ENCODE assay signal across 15 cellular contexts in genomic region chr5:39138892-39139291, GRCh38.
DNase-seq lines count a peak whose midpoint lies in the region; ATAC-seq, FAIRE-seq and TF ChIP-seq lines count a peak whose summit lies in the region.
"Had no signal": no experiment of that assay in that cellular context is flagged by ENCODE, and none has a peak within 500 bp of the region (broad histone marks: within the 10 kb centered on the region; RNA-seq: fewer than 3 reads in every experiment).

No MANE protein-coding gene starts in this region.

- H3K27me3 ChIP-seq in K562 (ENCODE audit: control insufficient read depth in 2 of 2, insufficient read depth in 2 of 2, low read length in 2 of 2) (no peaks in the 10 kb centered on the region), esophagus muscularis mucosa (no peaks in the 10 kb centered on the region), tibial artery (no peaks in the 10 kb centered on the region)
- H3K27me3 ChIP-seq in naive thymus-derived CD4-positive, alpha-beta T cell (ENCODE audit: control insufficient read depth in 2 of 2, insufficient read depth in 2 of 2, low read length in 2 of 2) = no peaks in the 10 kb centered on the region
- H3K27me3 ChIP-seq: testis had no signal

- H3K4me3 Mint-ChIP-seq in naive thymus-derived CD4-positive, alpha-beta T cell = no peak overlapping the region
- H3K4me3 Mint-ChIP-seq: natural killer cell had no signal

- no peak for TF ChIP-seq RAD21 in K562 (CRISPR knock-in tag; conservative IDR thresholded peaks at IDR 0.05 in 1 of 2, IDR thresholded peaks at IDR 0.05 in 1 of 2)

- no peak overlapping the region for H3K4me3 ChIP-seq in AG10803 (ENCODE audit: low read length)
- H3K4me3 ChIP-seq in K562 = no peak overlapping the region
- H3K4me3 ChIP-seq in naive thymus-derived CD4-positive, alpha-beta T cell (ENCODE audit: low read length) = no peak overlapping the region
- H3K4me3 ChIP-seq in esophagus muscularis mucosa = no peak overlapping the region
- H3K4me3 ChIP-seq in tibial artery = no peak overlapping the region
- H3K4me3 ChIP-seq: HAP-1, testis had no signal

- 68% methylated on average over 2 of the region's 2 CpGs for WGBS in K562 (ENCODE audit: insufficient coverage, low coverage, missing lambda C conversion rate)
- 64% methylated on average over 2 of the region's 2 CpGs for WGBS in esophagus muscularis mucosa

- no peaks in the 10 kb centered on the region for H4K20me1 ChIP-seq in K562 (replicated peaks; ENCODE audit: control insufficient read depth, insufficient read depth, low read length)

- TF ChIP-seq CTCF in AG10803 (conservative IDR thresholded peaks at IDR 0.05; ENCODE audit: low read length) (no peak), K562 (IDR thresholded peaks at IDR 0.05 in 2 of 3, conservative IDR thresholded peaks at IDR 0.05 in 1 of 3; ENCODE audit: insufficient read depth in 2 of 3, low read depth in 1 of 3, low read length in 3 of 3) (no peak), esophagus muscularis mucosa (IDR thresholded peaks at IDR 0.05) (no peak), tibial artery (IDR thresholded peaks at IDR 0.05) (no peak)

- in situ Hi-C loops in K562 (cut with MboI) = no loop called here

- no peaks in the 10 kb centered on the region for H3K9me1 ChIP-seq in K562 (ENCODE audit: control insufficient read depth, insufficient read depth, low read length)

- H3K79me2 ChIP-seq in K562 (ENCODE audit: control insufficient read depth, insufficient read depth, low read length) = no peaks in the 10 kb centered on the region

- H3K27ac ChIP-seq in K562 (ENCODE audit: extremely low read depth, low read depth, low read length) = no peak overlapping the region
- H3K27ac ChIP-seq in naive thymus-derived CD4-positive, alpha-beta T cell (ENCODE audit: low read depth, low read length) = no peak overlapping the region
- no peak overlapping the region for H3K27ac ChIP-seq in esophagus muscularis mucosa (replicated peaks in 1 of 4)
- H3K27ac ChIP-seq in tibial artery = no peak overlapping the region
- H3K27ac ChIP-seq: testis had no signal

- POLR2A ChIA-PET in K562 (lab: Yijun Ruan, JAX) = interaction anchor here (0.7 kb wide), 1 partner anchor 15 kb away, joined by 3 read pairs; no protein-coding TSS in a partner anchor
- POLR2A ChIA-PET in naive thymus-derived CD4-positive, alpha-beta T cell (lab: Charles Lee) = no interaction called here

- no peak for TF ChIP-seq POLR2A in K562 (conservative IDR thresholded peaks at IDR 0.05)
- TF ChIP-seq POLR2A in esophagus muscularis mucosa (IDR thresholded peaks at IDR 0.05; ENCODE audit: low read depth) = no peak

- DNase-seq in AG10803 (ENCODE audit: low read depth) = peak; percentile 59
- DNase-seq in HS-27A (ENCODE audit: low read depth) = peak; percentile 56
- no peak for DNase-seq in K562 (ENCODE audit: extremely low read depth in 1 of 4, low spot score in 3 of 4)
- no peak for DNase-seq in naive thymus-derived CD4-positive, alpha-beta T cell
- no peak for DNase-seq in T-helper 9 cell
- DNase-seq in esophagus muscularis mucosa (ENCODE audit: extremely low spot score) = no peak
- no peak for DNase-seq in tibial artery
- DNase-seq: activated CD4-positive, CD25-positive, alpha-beta regulatory T cell treated with anti-CD3 and anti-CD28 coated beads, Interleukin-2, amount 50 U/mL, for 72 hours; erythroblast; natural killer cell; NCI-H187 treated with DMSO at 0.1 percent for 48 hours; NK-92 treated with Interleukin-12 subunit alpha and Interleukin-12 subunit beta, amount 100 ng/mL, for 24 hours; testis had no signal

- H2AFZ ChIP-seq in K562 (ENCODE audit: low read depth, low read length) = no peak overlapping the region

- H3K27ac Mint-ChIP-seq in naive thymus-derived CD4-positive, alpha-beta T cell = peak overlapping the region in 3 of 9 donors; percentile 14 to 77 (median 23)

- peaks cover 12 to 51% (median 31%) of the 10 kb centered on the region in 7 donors for H3K4me1 Mint-ChIP-seq in naive thymus-derived CD4-positive, alpha-beta T cell

- intact Hi-C loops in K562 (cut with micrococcal nuclease) (no loop called here), esophagus muscularis mucosa (cut with DNase I) (no loop called here), tibial artery (cut with DNase I; ENCODE audit: low total_unique reads) (no loop called here)
- intact Hi-C loops in naive thymus-derived CD4-positive, alpha-beta T cell (cut with micrococcal nuclease) = loop anchor here in 1 of 2 donors (10.0 kb wide), 1 partner anchor 694 kb away; no protein-coding TSS in a partner anchor

- peaks cover 13 to 43% (median 35%) of the 10 kb centered on the region in 5 donors for H3K36me3 Mint-ChIP-seq in naive thymus-derived CD4-positive, alpha-beta T cell

- CTCF ChIA-PET in K562 (lab: Yijun Ruan, JAX; ENCODE audit: low intra/inter-chr PET ratio) = no interaction called here
- CTCF ChIA-PET in naive thymus-derived CD4-positive, alpha-beta T cell (lab: Charles Lee) = interaction anchor here (1.0 to 1.7 kb wide), 2 partner anchors 78 to 144 kb away, joined by 5 to 6 read pairs; no protein-coding TSS in a partner anchor

- no peak overlapping the region for H3K4me2 ChIP-seq in K562 (ENCODE audit: insufficient read depth, low read length)

- no peak for ATAC-seq in K562
- ATAC-seq in naive thymus-derived CD4-positive, alpha-beta T cell = no peak
- ATAC-seq: natural killer cell had no signal

- FAIRE-seq in K562 (lab: Jason Lieb, UNC) (no peak), islet of Langerhans (lab: Jason Lieb, UNC) (peak; percentile 41)

- no peaks in the 10 kb centered on the region for H3K9me3 Mint-ChIP-seq in naive thymus-derived CD4-positive, alpha-beta T cell
- H3K9me3 Mint-ChIP-seq: natural killer cell had no signal

- no peak overlapping the region for H3K9ac ChIP-seq in K562 (ENCODE audit: insufficient read depth in 1 of 2, low read depth in 2 of 2, low read length in 2 of 2)

- H3K4me1 ChIP-seq in K562 (replicated peaks in 1 of 2; ENCODE audit: control insufficient read depth in 2 of 2, insufficient read depth in 2 of 2, low read length in 2 of 2) (peaks cover 0 to 17% of the 10 kb centered on the region in 2 experiments; a peak in 2 of 5 replicates), esophagus muscularis mucosa (no peaks in the 10 kb centered on the region), tibial artery (no peaks in the 10 kb centered on the region)
- H3K4me1 ChIP-seq in naive thymus-derived CD4-positive, alpha-beta T cell (ENCODE audit: control insufficient read depth in 2 of 2, insufficient read depth in 2 of 2, low read length in 2 of 2) = peaks cover 6 to 10% of the 10 kb centered on the region in 2 donors
- H3K4me1 ChIP-seq: HAP-1, testis had no signal

- no peaks in the 10 kb centered on the region for H3K36me3 ChIP-seq in K562 (ENCODE audit: control insufficient read depth, insufficient read depth, low read length)
- peaks cover 31 to 71% (median 43%) of the 10 kb centered on the region in 3 experiments for H3K36me3 ChIP-seq in naive thymus-derived CD4-positive, alpha-beta T cell (ENCODE audit: control insufficient read depth in 2 of 3, insufficient read depth in 3 of 3, low read length in 3 of 3)
- no peaks in the 10 kb centered on the region for H3K36me3 ChIP-seq in esophagus muscularis mucosa
- no peaks in the 10 kb centered on the region for H3K36me3 ChIP-seq in tibial artery
- H3K36me3 ChIP-seq: HAP-1 had no signal

- TF ChIP-seq EP300 in K562 (IDR thresholded peaks at IDR 0.05; ENCODE audit: low read length) (no peak), esophagus muscularis mucosa (IDR thresholded peaks at IDR 0.05) (no peak)

- no TSS peak for BruUV-seq in K562 (replicated peaks; lab: Mats Ljungman, UMichigan)

- H3K9me3 ChIP-seq in K562 (replicated peaks; ENCODE audit: control insufficient read depth, insufficient read depth, low read depth, low read length) (no peaks in the 10 kb centered on the region), esophagus muscularis mucosa (no peaks in the 10 kb centered on the region), tibial artery (no peaks in the 10 kb centered on the region)
- H3K9me3 ChIP-seq in naive thymus-derived CD4-positive, alpha-beta T cell (ENCODE audit: control insufficient read depth in 2 of 3, low read length in 3 of 3) = no peaks in the 10 kb centered on the region
- H3K9me3 ChIP-seq: HAP-1, testis had no signal

- no peaks in the 10 kb centered on the region for H3K27me3 Mint-ChIP-seq in naive thymus-derived CD4-positive, alpha-beta T cell

TF ChIP-seq in K562, 482 proteins besides CTCF, POLR2A, EP300 and RAD21 (continues in another document):
- TF ChIP-seq RBBP5 (IDR thresholded peaks at IDR 0.05; ENCODE audit: borderline replicate concordance, insufficient read depth, low read length, poor library complexity, severe bottlenecking) (no peak), ZZZ3 (IDR thresholded peaks at IDR 0.05) (no peak), ARID1B (IDR thresholded peaks at IDR 0.05) (no peak), ATF3 (IDR thresholded peaks at IDR 0.05) (peak; percentile 52; the same call in 1 of the 2 replicates), ATF3 (CRISPR knock-in tag; conservative IDR thresholded peaks at IDR 0.05) (no peak), ATF6 (CRISPR knock-in tag; IDR thresholded peaks at IDR 0.05) (no peak), TSC22D4 (tag; IDR thresholded peaks at IDR 0.05) (no peak), HDGF (IDR thresholded peaks at IDR 0.05) (no peak)

Comparison
In these comparisons a context has a peak if more than half of its experiments do, and no peak if none do; other contexts are left out.
1. DNase-seq: peak in AG10803 (single experiment) and HS-27A (single experiment); none in K562 (0 of 4), naive thymus-derived CD4-positive, alpha-beta T cell (0 of 9), T-helper 9 cell (single experiment), esophagus muscularis mucosa (single experiment) and tibial artery (0 of 2).